ENCODE assay signal across 1 cellular context in the genomic region with DNA sequence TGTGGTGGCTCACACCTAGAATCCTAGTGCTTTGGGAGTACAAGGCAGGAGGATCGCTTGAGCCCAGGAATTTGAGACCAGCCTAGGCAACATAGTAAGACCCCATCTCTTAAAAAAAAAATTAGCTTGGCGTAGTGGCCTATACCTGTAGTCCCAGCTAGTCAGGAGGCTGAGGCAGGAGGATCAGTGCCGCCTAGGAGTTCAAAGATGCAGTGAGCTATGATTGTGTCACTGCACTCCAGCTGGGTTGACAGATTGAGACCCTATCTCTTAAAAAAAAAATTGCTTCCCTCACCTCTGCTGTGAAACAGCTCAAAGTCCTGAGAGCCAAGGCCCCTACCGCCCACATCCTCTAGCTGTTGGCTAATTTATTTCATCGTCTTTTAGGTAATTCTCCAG.
TF ChIP-seq lines count a peak whose summit lies in the region.

No MANE protein-coding gene starts in this region.

TF ChIP-seq in HepG2, 621 proteins besides CTCF, POLR2A, EP300 and RAD21 (continued from another document and continues in another):
- TF ChIP-seq, protein P1, sequence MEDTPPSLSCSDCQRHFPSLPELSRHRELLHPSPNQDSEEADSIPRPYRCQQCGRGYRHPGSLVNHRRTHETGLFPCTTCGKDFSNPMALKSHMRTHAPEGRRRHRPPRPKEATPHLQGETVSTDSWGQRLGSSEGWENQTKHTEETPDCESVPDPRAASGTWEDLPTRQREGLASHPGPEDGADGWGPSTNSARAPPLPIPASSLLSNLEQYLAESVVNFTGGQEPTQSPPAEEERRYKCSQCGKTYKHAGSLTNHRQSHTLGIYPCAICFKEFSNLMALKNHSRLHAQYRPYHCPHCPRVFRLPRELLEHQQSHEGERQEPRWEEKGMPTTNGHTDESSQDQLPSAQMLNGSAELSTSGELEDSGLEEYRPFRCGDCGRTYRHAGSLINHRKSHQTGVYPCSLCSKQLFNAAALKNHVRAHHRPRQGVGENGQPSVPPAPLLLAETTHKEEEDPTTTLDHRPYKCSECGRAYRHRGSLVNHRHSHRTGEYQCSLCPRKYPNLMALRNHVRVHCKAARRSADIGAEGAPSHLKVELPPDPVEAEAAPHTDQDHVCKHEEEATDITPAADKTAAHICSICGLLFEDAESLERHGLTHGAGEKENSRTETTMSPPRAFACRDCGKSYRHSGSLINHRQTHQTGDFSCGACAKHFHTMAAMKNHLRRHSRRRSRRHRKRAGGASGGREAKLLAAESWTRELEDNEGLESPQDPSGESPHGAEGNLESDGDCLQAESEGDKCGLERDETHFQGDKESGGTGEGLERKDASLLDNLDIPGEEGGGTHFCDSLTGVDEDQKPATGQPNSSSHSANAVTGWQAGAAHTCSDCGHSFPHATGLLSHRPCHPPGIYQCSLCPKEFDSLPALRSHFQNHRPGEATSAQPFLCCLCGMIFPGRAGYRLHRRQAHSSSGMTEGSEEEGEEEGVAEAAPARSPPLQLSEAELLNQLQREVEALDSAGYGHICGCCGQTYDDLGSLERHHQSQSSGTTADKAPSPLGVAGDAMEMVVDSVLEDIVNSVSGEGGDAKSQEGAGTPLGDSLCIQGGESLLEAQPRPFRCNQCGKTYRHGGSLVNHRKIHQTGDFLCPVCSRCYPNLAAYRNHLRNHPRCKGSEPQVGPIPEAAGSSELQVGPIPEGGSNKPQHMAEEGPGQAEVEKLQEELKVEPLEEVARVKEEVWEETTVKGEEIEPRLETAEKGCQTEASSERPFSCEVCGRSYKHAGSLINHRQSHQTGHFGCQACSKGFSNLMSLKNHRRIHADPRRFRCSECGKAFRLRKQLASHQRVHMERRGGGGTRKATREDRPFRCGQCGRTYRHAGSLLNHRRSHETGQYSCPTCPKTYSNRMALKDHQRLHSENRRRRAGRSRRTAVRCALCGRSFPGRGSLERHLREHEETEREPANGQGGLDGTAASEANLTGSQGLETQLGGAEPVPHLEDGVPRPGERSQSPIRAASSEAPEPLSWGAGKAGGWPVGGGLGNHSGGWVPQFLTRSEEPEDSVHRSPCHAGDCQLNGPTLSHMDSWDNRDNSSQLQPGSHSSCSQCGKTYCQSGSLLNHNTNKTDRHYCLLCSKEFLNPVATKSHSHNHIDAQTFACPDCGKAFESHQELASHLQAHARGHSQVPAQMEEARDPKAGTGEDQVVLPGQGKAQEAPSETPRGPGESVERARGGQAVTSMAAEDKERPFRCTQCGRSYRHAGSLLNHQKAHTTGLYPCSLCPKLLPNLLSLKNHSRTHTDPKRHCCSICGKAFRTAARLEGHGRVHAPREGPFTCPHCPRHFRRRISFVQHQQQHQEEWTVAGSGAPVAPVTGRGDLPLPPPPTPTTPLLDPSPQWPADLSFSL (CRISPR knock-in tag; IDR thresholded peaks at IDR 0.05), result no peak
- TF ChIP-seq ZNF709 (CRISPR knock-in tag; IDR thresholded peaks at IDR 0.05) (no peak), ZMYM3 (CRISPR knock-in tag; IDR thresholded peaks at IDR 0.05) (peak; percentile 74; the same call in 1 of the 2 replicates), SIX1 (CRISPR knock-in tag; IDR thresholded peaks at IDR 0.05; ENCODE audit: borderline replicate concordance) (no peak), ZBTB21 (CRISPR knock-in tag; IDR thresholded peaks at IDR 0.05) (no peak), SP5 (CRISPR knock-in tag; IDR thresholded peaks at IDR 0.05; ENCODE audit: borderline replicate concordance, low read depth) (no peak), ZNF354B (CRISPR knock-in tag; IDR thresholded peaks at IDR 0.05) (no peak), ZNF547 (CRISPR knock-in tag; IDR thresholded peaks at IDR 0.05) (0 out of 2 replicates have a peak, but pooled peaks have one; percentile 51), PHF21A (CRISPR knock-in tag; IDR thresholded peaks at IDR 0.05) (no peak), KLF6 (CRISPR knock-in tag; IDR thresholded peaks at IDR 0.05) (0 out of 2 replicates have a peak, but pooled peaks have one; percentile 33), ZNF614 (CRISPR knock-in tag; IDR thresholded peaks at IDR 0.05; ENCODE audit: borderline replicate concordance) (no peak), KLF16 (CRISPR knock-in tag; IDR thresholded peaks at IDR 0.05) (no peak), NCOR1 (IDR thresholded peaks at IDR 0.05; ENCODE audit: borderline replicate concordance, low read length) (no peak), RCOR2 (CRISPR knock-in tag; IDR thresholded peaks at IDR 0.05) (no peak), NR3C1 (CRISPR knock-in tag; IDR thresholded peaks at IDR 0.05) (no peak), POGZ (CRISPR knock-in tag; IDR thresholded peaks at IDR 0.05) (no peak), MAFG (CRISPR knock-in tag; IDR thresholded peaks at IDR 0.05) (no peak), ZSCAN31 (CRISPR knock-in tag; IDR thresholded peaks at IDR 0.05; ENCODE audit: low read depth) (no peak), WIZ (CRISPR knock-in tag; IDR thresholded peaks at IDR 0.05) (no peak), RNF2 (conservative IDR thresholded peaks at IDR 0.05; ENCODE audit: low read depth) (no peak), YEATS4 (CRISPR knock-in tag; IDR thresholded peaks at IDR 0.05; ENCODE audit: borderline replicate concordance) (no peak), MTA3 (CRISPR knock-in tag; IDR thresholded peaks at IDR 0.05) (no peak), FOXP1 (IDR thresholded peaks at IDR 0.05) (no peak), FOXP1 (CRISPR knock-in tag; IDR thresholded peaks at IDR 0.05) (no peak), ZNF567 (CRISPR knock-in tag; IDR thresholded peaks at IDR 0.05; ENCODE audit: borderline replicate concordance) (no peak), JDP2 (CRISPR knock-in tag; IDR thresholded peaks at IDR 0.05; ENCODE audit: borderline replicate concordance) (no peak), ZBTB20 (CRISPR knock-in tag; IDR thresholded peaks at IDR 0.05; ENCODE audit: borderline replicate concordance, low read depth) (no peak), PRPF4 (IDR thresholded peaks at IDR 0.05; ENCODE audit: low read depth, low read length, poor library complexity, severe bottlenecking) (no peak), ZNF20 (CRISPR knock-in tag; IDR thresholded peaks at IDR 0.05) (no peak)
- TF ChIP-seq, protein P2, sequence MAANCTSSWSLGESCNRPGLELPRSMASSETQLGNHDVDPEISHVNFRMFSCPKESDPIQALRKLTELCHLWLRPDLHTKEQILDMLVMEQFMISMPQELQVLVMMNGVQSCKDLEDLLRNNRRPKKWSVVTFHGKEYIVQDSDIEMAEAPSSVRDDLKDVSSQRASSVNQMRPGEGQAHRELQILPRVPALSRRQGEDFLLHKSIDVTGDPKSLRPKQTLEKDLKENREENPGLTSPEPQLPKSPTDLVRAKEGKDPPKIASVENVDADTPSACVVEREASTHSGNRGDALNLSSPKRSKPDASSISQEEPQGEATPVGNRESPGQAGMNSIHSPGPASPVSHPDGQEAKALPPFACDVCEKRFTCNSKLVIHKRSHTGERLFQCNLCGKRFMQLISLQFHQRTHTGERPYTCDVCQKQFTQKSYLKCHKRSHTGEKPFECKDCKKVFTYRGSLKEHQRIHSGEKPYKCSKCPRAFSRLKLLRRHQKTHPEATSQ (CRISPR knock-in tag; IDR thresholded peaks at IDR 0.05; ENCODE audit: borderline replicate concordance), result no peak
- TF ChIP-seq, protein P3, sequence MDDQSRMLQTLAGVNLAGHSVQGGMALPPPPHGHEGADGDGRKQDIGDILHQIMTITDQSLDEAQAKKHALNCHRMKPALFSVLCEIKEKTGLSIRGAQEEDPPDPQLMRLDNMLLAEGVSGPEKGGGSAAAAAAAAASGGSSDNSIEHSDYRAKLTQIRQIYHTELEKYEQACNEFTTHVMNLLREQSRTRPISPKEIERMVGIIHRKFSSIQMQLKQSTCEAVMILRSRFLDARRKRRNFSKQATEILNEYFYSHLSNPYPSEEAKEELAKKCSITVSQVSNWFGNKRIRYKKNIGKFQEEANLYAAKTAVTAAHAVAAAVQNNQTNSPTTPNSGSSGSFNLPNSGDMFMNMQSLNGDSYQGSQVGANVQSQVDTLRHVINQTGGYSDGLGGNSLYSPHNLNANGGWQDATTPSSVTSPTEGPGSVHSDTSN (CRISPR knock-in tag; IDR thresholded peaks at IDR 0.05; ENCODE audit: borderline replicate concordance), result no peak
- TF ChIP-seq, protein P4, sequence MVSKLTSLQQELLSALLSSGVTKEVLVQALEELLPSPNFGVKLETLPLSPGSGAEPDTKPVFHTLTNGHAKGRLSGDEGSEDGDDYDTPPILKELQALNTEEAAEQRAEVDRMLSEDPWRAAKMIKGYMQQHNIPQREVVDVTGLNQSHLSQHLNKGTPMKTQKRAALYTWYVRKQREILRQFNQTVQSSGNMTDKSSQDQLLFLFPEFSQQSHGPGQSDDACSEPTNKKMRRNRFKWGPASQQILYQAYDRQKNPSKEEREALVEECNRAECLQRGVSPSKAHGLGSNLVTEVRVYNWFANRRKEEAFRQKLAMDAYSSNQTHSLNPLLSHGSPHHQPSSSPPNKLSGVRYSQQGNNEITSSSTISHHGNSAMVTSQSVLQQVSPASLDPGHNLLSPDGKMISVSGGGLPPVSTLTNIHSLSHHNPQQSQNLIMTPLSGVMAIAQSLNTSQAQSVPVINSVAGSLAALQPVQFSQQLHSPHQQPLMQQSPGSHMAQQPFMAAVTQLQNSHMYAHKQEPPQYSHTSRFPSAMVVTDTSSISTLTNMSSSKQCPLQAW (CRISPR knock-in tag; IDR thresholded peaks at IDR 0.05), result 0 out of 2 replicates have a peak, but pooled peaks have one; percentile 7
- TF ChIP-seq, protein P5, sequence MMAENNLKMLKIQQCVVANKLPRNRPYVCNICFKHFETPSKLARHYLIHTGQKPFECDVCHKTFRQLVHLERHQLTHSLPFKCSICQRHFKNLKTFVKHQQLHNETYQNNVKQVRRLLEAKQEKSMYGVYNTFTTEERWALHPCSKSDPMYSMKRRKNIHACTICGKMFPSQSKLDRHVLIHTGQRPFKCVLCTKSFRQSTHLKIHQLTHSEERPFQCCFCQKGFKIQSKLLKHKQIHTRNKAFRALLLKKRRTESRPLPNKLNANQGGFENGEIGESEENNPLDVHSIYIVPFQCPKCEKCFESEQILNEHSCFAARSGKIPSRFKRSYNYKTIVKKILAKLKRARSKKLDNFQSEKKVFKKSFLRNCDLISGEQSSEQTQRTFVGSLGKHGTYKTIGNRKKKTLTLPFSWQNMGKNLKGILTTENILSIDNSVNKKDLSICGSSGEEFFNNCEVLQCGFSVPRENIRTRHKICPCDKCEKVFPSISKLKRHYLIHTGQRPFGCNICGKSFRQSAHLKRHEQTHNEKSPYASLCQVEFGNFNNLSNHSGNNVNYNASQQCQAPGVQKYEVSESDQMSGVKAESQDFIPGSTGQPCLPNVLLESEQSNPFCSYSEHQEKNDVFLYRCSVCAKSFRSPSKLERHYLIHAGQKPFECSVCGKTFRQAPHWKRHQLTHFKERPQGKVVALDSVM (CRISPR knock-in tag; IDR thresholded peaks at IDR 0.05), result peak; percentile 98
- TF ChIP-seq, protein P6, sequence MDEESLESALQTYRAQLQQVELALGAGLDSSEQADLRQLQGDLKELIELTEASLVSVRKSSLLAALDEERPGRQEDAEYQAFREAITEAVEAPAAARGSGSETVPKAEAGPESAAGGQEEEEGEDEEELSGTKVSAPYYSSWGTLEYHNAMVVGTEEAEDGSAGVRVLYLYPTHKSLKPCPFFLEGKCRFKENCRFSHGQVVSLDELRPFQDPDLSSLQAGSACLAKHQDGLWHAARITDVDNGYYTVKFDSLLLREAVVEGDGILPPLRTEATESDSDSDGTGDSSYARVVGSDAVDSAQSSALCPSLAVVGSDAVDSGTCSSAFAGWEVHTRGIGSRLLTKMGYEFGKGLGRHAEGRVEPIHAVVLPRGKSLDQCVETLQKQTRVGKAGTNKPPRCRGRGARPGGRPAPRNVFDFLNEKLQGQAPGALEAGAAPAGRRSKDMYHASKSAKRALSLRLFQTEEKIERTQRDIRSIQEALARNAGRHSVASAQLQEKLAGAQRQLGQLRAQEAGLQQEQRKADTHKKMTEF (CRISPR knock-in tag; IDR thresholded peaks at IDR 0.05), result no peak
- TF ChIP-seq, protein P7, sequence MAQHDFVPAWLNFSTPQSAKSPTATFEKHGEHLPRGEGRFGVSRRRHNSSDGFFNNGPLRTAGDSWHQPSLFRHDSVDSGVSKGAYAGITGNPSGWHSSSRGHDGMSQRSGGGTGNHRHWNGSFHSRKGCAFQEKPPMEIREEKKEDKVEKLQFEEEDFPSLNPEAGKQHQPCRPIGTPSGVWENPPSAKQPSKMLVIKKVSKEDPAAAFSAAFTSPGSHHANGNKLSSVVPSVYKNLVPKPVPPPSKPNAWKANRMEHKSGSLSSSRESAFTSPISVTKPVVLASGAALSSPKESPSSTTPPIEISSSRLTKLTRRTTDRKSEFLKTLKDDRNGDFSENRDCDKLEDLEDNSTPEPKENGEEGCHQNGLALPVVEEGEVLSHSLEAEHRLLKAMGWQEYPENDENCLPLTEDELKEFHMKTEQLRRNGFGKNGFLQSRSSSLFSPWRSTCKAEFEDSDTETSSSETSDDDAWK (CRISPR knock-in tag; IDR thresholded peaks at IDR 0.05), result no peak
- TF ChIP-seq, protein P8, sequence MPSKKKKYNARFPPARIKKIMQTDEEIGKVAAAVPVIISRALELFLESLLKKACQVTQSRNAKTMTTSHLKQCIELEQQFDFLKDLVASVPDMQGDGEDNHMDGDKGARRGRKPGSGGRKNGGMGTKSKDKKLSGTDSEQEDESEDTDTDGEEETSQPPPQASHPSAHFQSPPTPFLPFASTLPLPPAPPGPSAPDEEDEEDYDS (CRISPR knock-in tag; IDR thresholded peaks at IDR 0.05), result no peak
- TF ChIP-seq, protein P9, sequence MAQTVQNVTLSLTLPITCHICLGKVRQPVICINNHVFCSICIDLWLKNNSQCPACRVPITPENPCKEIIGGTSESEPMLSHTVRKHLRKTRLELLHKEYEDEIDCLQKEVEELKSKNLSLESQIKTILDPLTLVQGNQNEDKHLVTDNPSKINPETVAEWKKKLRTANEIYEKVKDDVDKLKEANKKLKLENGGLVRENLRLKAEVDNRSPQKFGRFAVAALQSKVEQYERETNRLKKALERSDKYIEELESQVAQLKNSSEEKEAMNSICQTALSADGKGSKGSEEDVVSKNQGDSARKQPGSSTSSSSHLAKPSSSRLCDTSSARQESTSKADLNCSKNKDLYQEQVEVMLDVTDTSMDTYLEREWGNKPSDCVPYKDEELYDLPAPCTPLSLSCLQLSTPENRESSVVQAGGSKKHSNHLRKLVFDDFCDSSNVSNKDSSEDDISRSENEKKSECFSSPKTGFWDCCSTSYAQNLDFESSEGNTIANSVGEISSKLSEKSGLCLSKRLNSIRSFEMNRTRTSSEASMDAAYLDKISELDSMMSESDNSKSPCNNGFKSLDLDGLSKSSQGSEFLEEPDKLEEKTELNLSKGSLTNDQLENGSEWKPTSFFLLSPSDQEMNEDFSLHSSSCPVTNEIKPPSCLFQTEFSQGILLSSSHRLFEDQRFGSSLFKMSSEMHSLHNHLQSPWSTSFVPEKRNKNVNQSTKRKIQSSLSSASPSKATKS (CRISPR knock-in tag; IDR thresholded peaks at IDR 0.05), result no peak
- TF ChIP-seq, protein P10, sequence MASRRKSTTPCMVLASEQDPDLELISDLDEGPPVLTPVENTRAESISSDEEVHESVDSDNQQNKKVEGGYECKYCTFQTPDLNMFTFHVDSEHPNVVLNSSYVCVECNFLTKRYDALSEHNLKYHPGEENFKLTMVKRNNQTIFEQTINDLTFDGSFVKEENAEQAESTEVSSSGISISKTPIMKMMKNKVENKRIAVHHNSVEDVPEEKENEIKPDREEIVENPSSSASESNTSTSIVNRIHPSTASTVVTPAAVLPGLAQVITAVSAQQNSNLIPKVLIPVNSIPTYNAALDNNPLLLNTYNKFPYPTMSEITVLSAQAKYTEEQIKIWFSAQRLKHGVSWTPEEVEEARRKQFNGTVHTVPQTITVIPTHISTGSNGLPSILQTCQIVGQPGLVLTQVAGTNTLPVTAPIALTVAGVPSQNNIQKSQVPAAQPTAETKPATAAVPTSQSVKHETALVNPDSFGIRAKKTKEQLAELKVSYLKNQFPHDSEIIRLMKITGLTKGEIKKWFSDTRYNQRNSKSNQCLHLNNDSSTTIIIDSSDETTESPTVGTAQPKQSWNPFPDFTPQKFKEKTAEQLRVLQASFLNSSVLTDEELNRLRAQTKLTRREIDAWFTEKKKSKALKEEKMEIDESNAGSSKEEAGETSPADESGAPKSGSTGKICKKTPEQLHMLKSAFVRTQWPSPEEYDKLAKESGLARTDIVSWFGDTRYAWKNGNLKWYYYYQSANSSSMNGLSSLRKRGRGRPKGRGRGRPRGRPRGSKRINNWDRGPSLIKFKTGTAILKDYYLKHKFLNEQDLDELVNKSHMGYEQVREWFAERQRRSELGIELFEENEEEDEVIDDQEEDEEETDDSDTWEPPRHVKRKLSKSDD (CRISPR knock-in tag; IDR thresholded peaks at IDR 0.05; ENCODE audit: low read depth), result no peak
